In the genomic region with DNA sequence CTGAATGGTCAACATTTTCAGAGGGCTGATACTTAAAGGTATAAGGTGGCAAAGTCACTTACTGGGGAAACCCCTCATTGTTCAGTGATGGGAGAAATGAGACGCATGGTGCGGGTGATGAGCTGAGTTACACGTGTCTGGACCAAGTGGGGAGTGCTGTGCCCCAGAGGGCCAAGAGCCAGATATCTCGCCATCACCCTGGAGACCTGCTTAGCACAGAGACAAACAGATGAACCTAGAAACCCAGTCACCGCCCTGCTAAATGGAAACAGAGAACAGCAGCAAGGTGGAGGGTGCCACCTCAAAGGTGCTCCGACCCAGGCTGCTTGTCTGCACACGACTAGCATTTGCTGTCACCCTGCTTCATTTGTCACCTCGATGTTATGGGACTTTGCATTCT, we compare ENCODE assay signal across 19 cellular contexts.
A peak's percentile ranks its signal among the peaks of the same experiment; 100 is the strongest.
DNase-seq lines count a peak whose midpoint lies in the region; ATAC-seq and TF ChIP-seq lines count a peak whose summit lies in the region.
"Had no signal": no experiment of that assay in that cellular context is flagged by ENCODE, and none has a peak within 500 bp of the region (broad histone marks: within the 10 kb centered on the region; RNA-seq: fewer than 3 reads in every experiment).

No MANE protein-coding gene starts in this region.

- no peaks in the 10 kb centered on the region for H3K9me2 ChIP-seq in SK-N-SH

- H3K18ac ChIP-seq in neuronal stem cell (ENCODE audit: low read length) = no peak overlapping the region

- peaks cover 0 to 19% of the 10 kb centered on the region in 2 experiments; a peak in 1 of 4 replicates for H3K4me1 ChIP-seq in SK-N-SH (ENCODE audit: control insufficient read depth in 1 of 2, insufficient read depth in 2 of 2, low read depth in 1 of 2, low read length in 1 of 2)
- H3K4me1 ChIP-seq in neuronal stem cell (ENCODE audit: control insufficient read depth in 2 of 2, insufficient read depth in 1 of 2, low read depth in 1 of 2, low read length in 2 of 2) = peaks cover 2 to 25% of the 10 kb centered on the region in 2 donors

- H3K9me3 ChIP-seq in SK-N-SH (no peaks in the 10 kb centered on the region), WERI-Rb-1 (ENCODE audit: severe bottlenecking) (no peaks in the 10 kb centered on the region), neuronal stem cell (replicated peaks in 1 of 2; ENCODE audit: control insufficient read depth in 2 of 2, insufficient read depth in 1 of 2, low read depth in 1 of 2, low read length in 2 of 2) (peaks cover 3% of the 10 kb centered on the region in 2 donors)

- no peak overlapping the region for H3K9ac ChIP-seq in SK-N-SH
- H3K9ac ChIP-seq in neuronal stem cell (ENCODE audit: low read depth, low read length, poor library complexity) = no peak overlapping the region
- H3K9ac ChIP-seq: BLaER1 had no signal

- no peak for TF ChIP-seq RAD21 in SK-N-SH (IDR thresholded peaks at IDR 0.05; ENCODE audit: low read length)

- H3K27me3 Mint-ChIP-seq in glutamatergic neuron (ENCODE audit: unreplicated experiment) = peaks cover 2% of the 10 kb centered on the region
- H3K27me3 Mint-ChIP-seq: CD4-positive, alpha-beta memory T cell had no signal

- 80% methylated on average over 7 of the region's 8 CpGs for WGBS in SK-N-SH (ENCODE audit: low lambda C conversion rate)
- no CpG with 5 or more reads among the region's 8 CpGs for WGBS in neuronal stem cell (ENCODE audit: extremely low coverage in 2 of 2, insufficient read length in 2 of 2, insufficient replicate concordance in 1 of 2), 2 donors

- H2AFZ ChIP-seq in SK-N-SH (ENCODE audit: low read depth) (no peak overlapping the region), neuronal stem cell (ENCODE audit: low read length) (no peak overlapping the region)
- H2AFZ ChIP-seq: GM23338 had no signal

- H3K4me3 Mint-ChIP-seq in glutamatergic neuron (ENCODE audit: unreplicated experiment) = no peak overlapping the region
- H3K4me3 Mint-ChIP-seq: CD14-positive monocyte; CD4-positive, alpha-beta memory T cell; GM23338; HFFc6 had no signal

- ATAC-seq in SK-N-SH treated with all-trans-retinoic acid at 6 μM for 48 hours = no peak
- ATAC-seq in HG03045 (IDR thresholded peaks at IDR 0.05; ENCODE audit: unreplicated experiment) = no peak
- ATAC-seq: GM23338, HCT116, HepG2 had no signal

- peak; percentile 60 for DNase-seq in SK-N-SH
- DNase-seq in WERI-Rb-1 = no peak
- no peak for DNase-seq in glutamatergic neuron
- no peak for DNase-seq in neuronal stem cell (ENCODE audit: low spot score)
- DNase-seq in HCEC 1CT = no peak
- DNase-seq in NCI-H446 (lab: John Stamatoyannopoulos, UW) = no peak
- DNase-seq: 8988T; Calu3; CD4-positive, alpha-beta memory T cell; DMS79 treated with DMSO at 0.1 percent for 48 hours; GF-D8; HFFc6 had no signal

- H4K8ac ChIP-seq in neuronal stem cell (ENCODE audit: low read depth, low read length) = no peak overlapping the region

- H3K23ac ChIP-seq in neuronal stem cell (ENCODE audit: low read depth, low read length, poor library complexity) = no peak overlapping the region

- no peak overlapping the region for H4K91ac ChIP-seq in neuronal stem cell (ENCODE audit: low read depth, low read length, poor library complexity)

- H3K36me3 Mint-ChIP-seq in glutamatergic neuron (ENCODE audit: unreplicated experiment) = peaks cover 12% of the 10 kb centered on the region

- H3K4me3 ChIP-seq in SK-N-SH (ENCODE audit: low read depth in 2 of 2, low read length in 1 of 2) (no peak overlapping the region), WERI-Rb-1 (ENCODE audit: low read depth, low read length) (no peak overlapping the region), neuronal stem cell (ENCODE audit: low read length in 2 of 2) (no peak overlapping the region)
- H3K4me3 ChIP-seq: BLaER1, GM23338 had no signal

- H3K79me1 ChIP-seq in neuronal stem cell (ENCODE audit: low read depth, low read length) = no peaks in the 10 kb centered on the region

- no peaks in the 10 kb centered on the region for H3F3A ChIP-seq in SK-N-SH (replicated peaks; ENCODE audit: insufficient read depth)

- H3K79me2 ChIP-seq in SK-N-SH (ENCODE audit: insufficient read depth) = no peaks in the 10 kb centered on the region

- H4K20me1 ChIP-seq in SK-N-SH (ENCODE audit: insufficient read depth) = no peaks in the 10 kb centered on the region
- H4K20me1 ChIP-seq: BLaER1 had no signal

- no peak overlapping the region for H2BK12ac ChIP-seq in neuronal stem cell (ENCODE audit: low read length)

- H3K27ac ChIP-seq in SK-N-SH (ENCODE audit: low read depth in 2 of 2, low read length in 1 of 2) = peak overlapping the region in 1 of 2 experiments; percentile 72; a peak in 2 of 4 replicates
- H3K27ac ChIP-seq in WERI-Rb-1 = peak overlapping the region; percentile 56
- H3K27ac ChIP-seq in neuronal stem cell (replicated peaks; ENCODE audit: low read length) = peak overlapping the region; percentile 58
- H3K27ac ChIP-seq: BLaER1 had no signal

- no peak overlapping the region for H3K14ac ChIP-seq in neuronal stem cell (ENCODE audit: low read length)

- no peak overlapping the region for H2BK5ac ChIP-seq in neuronal stem cell (ENCODE audit: low read length)

- POLR2A ChIA-PET in SK-N-SH (lab: Yijun Ruan, JAX) = no interaction called here

- H3K27ac Mint-ChIP-seq in glutamatergic neuron (ENCODE audit: unreplicated experiment) = peak overlapping the region; percentile 84
- H3K27ac Mint-ChIP-seq: CD4-positive, alpha-beta memory T cell; GM23338 had no signal

- H2BK15ac ChIP-seq in neuronal stem cell (ENCODE audit: low read length) = no peak overlapping the region

- H3K27me3 ChIP-seq in SK-N-SH (ENCODE audit: insufficient read depth) (no peaks in the 10 kb centered on the region), WERI-Rb-1 (ENCODE audit: insufficient read depth, low read depth, severe bottlenecking) (no peaks in the 10 kb centered on the region), neuronal stem cell (ENCODE audit: control insufficient read depth in 3 of 3, insufficient read depth in 3 of 3, low read depth in 1 of 3, low read length in 3 of 3) (no peaks in the 10 kb centered on the region)
- H3K27me3 ChIP-seq: BLaER1 had no signal

- H3K36me3 ChIP-seq in SK-N-SH (replicated peaks in 1 of 2; ENCODE audit: control insufficient read depth in 1 of 2, insufficient read depth in 2 of 2, low read length in 1 of 2) = no peaks in the 10 kb centered on the region
- no peaks in the 10 kb centered on the region; the same call in 1 of the 2 replicates for H3K36me3 ChIP-seq in WERI-Rb-1
- peaks cover 0 to 4% of the 10 kb centered on the region in 2 donors for H3K36me3 ChIP-seq in neuronal stem cell (replicated peaks in 1 of 2; ENCODE audit: control insufficient read depth in 2 of 2, insufficient read depth in 2 of 2, low read length in 2 of 2)

- H2AK5ac ChIP-seq in neuronal stem cell (ENCODE audit: low read depth, low read length) = peak overlapping the region; percentile 40

- TF ChIP-seq CTCF in SK-N-SH (IDR thresholded peaks at IDR 0.05) (no peak), WERI-Rb-1 (IDR thresholded peaks at IDR 0.05; ENCODE audit: low read depth, low read length) (no peak), glutamatergic neuron (IDR thresholded peaks at IDR 0.05; ENCODE audit: partially characterized antibody, unreplicated experiment) (no peak)

- peaks cover 4% of the 10 kb centered on the region for H3K9me3 Mint-ChIP-seq in glutamatergic neuron (ENCODE audit: unreplicated experiment)
- H3K9me3 Mint-ChIP-seq: HFFc6 had no signal

- H3K4me1 Mint-ChIP-seq in glutamatergic neuron (ENCODE audit: low read depth, unreplicated experiment) = peaks cover 2% of the 10 kb centered on the region

- no peak for TF ChIP-seq EP300 in SK-N-SH (IDR thresholded peaks at IDR 0.05; ENCODE audit: borderline replicate concordance in 1 of 2, low read depth in 1 of 2, low read length in 1 of 2)

- no peak overlapping the region for H3K4me2 ChIP-seq in SK-N-SH
- H3K4me2 ChIP-seq in neuronal stem cell (ENCODE audit: insufficient read depth, low read length, poor library complexity, severe bottlenecking) = no peak overlapping the region
- H3K4me2 ChIP-seq: BLaER1, GM23338 had no signal

- H3K4ac ChIP-seq in neuronal stem cell (ENCODE audit: low read length) = no peak overlapping the region

- no peak overlapping the region for H2BK120ac ChIP-seq in neuronal stem cell (ENCODE audit: low read depth, low read length)

- CTCF ChIA-PET in SK-N-SH (lab: Yijun Ruan, JAX) = no interaction called here

TF ChIP-seq in SK-N-SH, 30 proteins besides CTCF, POLR2A, EP300 and RAD21 (continues in another document):
- no peak for TF ChIP-seq TCF12 (IDR thresholded peaks at IDR 0.05)
- TF ChIP-seq, protein P1, sequence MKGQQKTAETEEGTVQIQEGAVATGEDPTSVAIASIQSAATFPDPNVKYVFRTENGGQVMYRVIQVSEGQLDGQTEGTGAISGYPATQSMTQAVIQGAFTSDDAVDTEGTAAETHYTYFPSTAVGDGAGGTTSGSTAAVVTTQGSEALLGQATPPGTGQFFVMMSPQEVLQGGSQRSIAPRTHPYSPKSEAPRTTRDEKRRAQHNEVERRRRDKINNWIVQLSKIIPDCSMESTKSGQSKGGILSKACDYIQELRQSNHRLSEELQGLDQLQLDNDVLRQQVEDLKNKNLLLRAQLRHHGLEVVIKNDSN (IDR thresholded peaks at IDR 0.05; ENCODE audit: borderline replicate concordance, low read depth) = no peak
- no peak for TF ChIP-seq RFX5 (IDR thresholded peaks at IDR 0.05; ENCODE audit: low read length)
- no peak for TF ChIP-seq EZH2phosphoT487 (IDR thresholded peaks at IDR 0.05; ENCODE audit: borderline replicate concordance, low read depth)
- TF ChIP-seq SIN3A (IDR thresholded peaks at IDR 0.05; ENCODE audit: borderline replicate concordance, low read depth, low read length) = no peak
- TF ChIP-seq TAF1 (IDR thresholded peaks at IDR 0.05; ENCODE audit: borderline replicate concordance, low read depth, low read length) = no peak
- TF ChIP-seq MEF2A (IDR thresholded peaks at IDR 0.05; ENCODE audit: borderline replicate concordance, low read depth) = no peak

TF ChIP-seq in SK-N-SH treated with all-trans-retinoic acid at 6 μM for 48 hours, 23 proteins besides CTCF, POLR2A, EP300 and RAD21:
- TF ChIP-seq ZC3H10 (CRISPR knock-in tag; IDR thresholded peaks at IDR 0.05) (no peak), ZFP3 (CRISPR knock-in tag; IDR thresholded peaks at IDR 0.05) (no peak), OSR1 (CRISPR knock-in tag; IDR thresholded peaks at IDR 0.05) (no peak)
TF ChIP-seq in SK-N-SH treated with all-trans-retinoic acid at 6 μM for 48 hours: peak in this region for 0.
